ENCODE assay signal across 23 cellular contexts in the genomic region with DNA sequence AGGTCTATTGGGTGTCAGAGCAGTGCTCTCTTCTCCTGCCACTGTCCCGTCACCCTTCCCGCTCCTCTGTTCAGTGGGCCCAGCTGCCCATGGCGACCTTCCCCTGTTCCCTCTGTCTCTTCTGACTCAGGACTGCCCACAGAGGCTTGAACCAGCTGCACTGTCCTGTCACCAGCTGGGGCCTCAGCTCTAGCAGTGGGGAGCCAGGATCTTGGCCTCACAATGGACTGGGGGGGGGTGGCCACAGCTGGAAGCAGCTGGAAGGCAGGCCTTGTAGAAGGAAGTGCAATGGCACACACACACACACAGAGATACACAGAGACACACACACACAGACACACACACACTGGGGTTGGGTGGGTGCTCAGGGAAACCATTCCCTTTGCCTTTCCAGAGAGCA.
"Had no signal": no experiment of that assay in that cellular context is flagged by ENCODE, and none has a peak within 500 bp of the region (broad histone marks: within the 10 kb centered on the region; RNA-seq: fewer than 3 reads in every experiment).

No MANE protein-coding gene starts in this region.

- H3K27ac ChIP-seq: colonic mucosa, epithelial cell of prostate, gastrocnemius medialis, parathyroid adenoma, suprapubic skin had no signal

- H3K4me3 ChIP-seq: colonic mucosa, gastrocnemius medialis, smooth muscle cell, suprapubic skin had no signal

- H3K27me3 ChIP-seq: colonic mucosa, gastrocnemius medialis, suprapubic skin had no signal

- ATAC-seq: esophagus mucosa; gastrocnemius medialis; left lobe of liver; naive thymus-derived CD4-positive, alpha-beta T cell; sciatic nerve; stimulated activated naive CD8-positive, alpha-beta T cell treated with anti-CD3 and anti-CD28 coated beads, Interleukin-15, amount 100 ng/mL, for 72 hours had no signal

- H3K9me3 ChIP-seq: colonic mucosa, gastrocnemius medialis, suprapubic skin had no signal

- FAIRE-seq: kidney had no signal

- H3K79me2 ChIP-seq: parathyroid adenoma had no signal

- H3K4me2 ChIP-seq: smooth muscle cell had no signal

- H3K4me1 ChIP-seq: colonic mucosa, gastrocnemius medialis, parathyroid adenoma, suprapubic skin had no signal

- H2AFZ ChIP-seq: parathyroid adenoma had no signal

- H3K9ac ChIP-seq: parathyroid adenoma had no signal

- H3K36me3 ChIP-seq: colonic mucosa, gastrocnemius medialis, suprapubic skin had no signal

- DNase-seq: colonic mucosa; effector CD8-positive, alpha-beta T cell; endodermal cell; foreskin fibroblast; gastrocnemius medialis; head of caudate nucleus; kidney; naive thymus-derived CD4-positive, alpha-beta T cell; nephron progenitor cell; stimulated activated CD4-positive, alpha-beta T cell treated with anti-CD3 and anti-CD28 coated beads, Interleukin-12 subunit alpha, Interleukin-12 subunit beta, amount 100 ng/mL, for 4 hours; stimulated activated CD4-positive, alpha-beta T cell treated with anti-CD3 and anti-CD28 coated beads, Interleukin-1b, Interleukin-23, amount 100 ng/mL, for 48 hours; stimulated activated CD4-positive, alpha-beta T cell treated with anti-CD3 and anti-CD28 coated beads, Interleukin-4, amount 100 ng/mL, for 1 hour; stimulated activated CD8-positive, alpha-beta memory T cell treated with anti-CD3 and anti-CD28 coated beads, Interleukin-4, amount 100 ng/mL, for 48 hours; stimulated activated naive CD4-positive, alpha-beta T cell; stimulated activated naive CD8-positive, alpha-beta T cell treated with anti-CD3 and anti-CD28 coated beads, Interleukin-15, amount 100 ng/mL, for 72 hours; trophoblast cell had no signal
